8 cellular contexts compared by ENCODE assay signal in genomic region chr10:52883996-52884871, GRCh38.
A peak's percentile ranks its signal among the peaks of the same experiment; 100 is the strongest.
DNase-seq lines count a peak whose midpoint lies in the region; ATAC-seq and TF ChIP-seq lines count a peak whose summit lies in the region.

No MANE protein-coding gene starts in this region.

- H3K9me3 ChIP-seq in MM.1S (replicated peaks; ENCODE audit: insufficient read depth, low read length) (no peaks in the 10 kb centered on the region), cardiac muscle cell (ENCODE audit: low read depth) (no peaks in the 10 kb centered on the region)

- H3K79me2 ChIP-seq in MM.1S (ENCODE audit: low read length) = no peaks in the 10 kb centered on the region

- peak; percentile 93 for ATAC-seq in HG02623 (IDR thresholded peaks at IDR 0.05; ENCODE audit: unreplicated experiment)

- H3K36me3 ChIP-seq in MM.1S (replicated peaks; ENCODE audit: insufficient read depth, low read length) = no peaks in the 10 kb centered on the region
- no peaks in the 10 kb centered on the region for H3K36me3 ChIP-seq in cardiac muscle cell

- peaks cover 3% of the 10 kb centered on the region; the same call in 1 of the 2 replicates for H3F3A ChIP-seq in MM.1S (ENCODE audit: insufficient read depth, low read length)

- no peak overlapping the region for H2AFZ ChIP-seq in MM.1S (ENCODE audit: low read length)

- no peaks in the 10 kb centered on the region for H3K9me2 ChIP-seq in MM.1S (replicated peaks; ENCODE audit: insufficient read depth, low read length)

- no peaks in the 10 kb centered on the region for H3K27me3 ChIP-seq in MM.1S (replicated peaks; ENCODE audit: insufficient read depth, low read length)
- no peaks in the 10 kb centered on the region for H3K27me3 ChIP-seq in cardiac muscle cell

- H3K27ac ChIP-seq in MM.1S (ENCODE audit: low read length) = no peak overlapping the region
- H3K27ac ChIP-seq in cardiac muscle cell = no peak overlapping the region

- DNase-seq in AG20443 (ENCODE audit: low spot score) = peak; percentile 65
- DNase-seq in GM13977 (ENCODE audit: low spot score) = peak; percentile 70
- DNase-seq in MM.1S = peak; percentile 71
- peak; percentile 74 to 82 for DNase-seq in cardiac muscle cell (ENCODE audit: low read depth in 1 of 2, low spot score in 1 of 2)
- DNase-seq in pulmonary artery endothelial cell (ENCODE audit: low read depth, low spot score) = peak; percentile 17
- no peak for DNase-seq in stimulated activated naive CD4-positive, alpha-beta T cell (lab: John Stamatoyannopoulos, UW)

- in situ Hi-C loops in GM13977 (cut with MboI; ENCODE audit: low pct_unique_long_range_greater_than_20kb, low sequenced_read_pairs, unreplicated experiment) = no loop called here

- no peaks in the 10 kb centered on the region for H3K4me1 ChIP-seq in MM.1S (ENCODE audit: low read length)
- no peaks in the 10 kb centered on the region for H3K4me1 ChIP-seq in cardiac muscle cell (ENCODE audit: low read depth)

- peak; percentile 75 for TF ChIP-seq CTCF in GM13977 (IDR thresholded peaks at IDR 0.05; ENCODE audit: extremely low read depth, insufficient read depth, missing control alignments)
- TF ChIP-seq CTCF in MM.1S (IDR thresholded peaks at IDR 0.05; ENCODE audit: low read length) = peak; percentile 79
- peak; percentile 58 for TF ChIP-seq CTCF in WI38 (IDR thresholded peaks at IDR 0.05; ENCODE audit: low read depth, low read length)
- TF ChIP-seq CTCF in cardiac muscle cell (IDR thresholded peaks at IDR 0.05; ENCODE audit: low read depth, low read length) = peak; percentile 79

- H3K4me3 ChIP-seq in MM.1S (ENCODE audit: low read length) (no peak overlapping the region), WI38 (ENCODE audit: low read depth, low read length) (no peak overlapping the region), cardiac muscle cell (peak overlapping the region; percentile 3)

- H4K20me1 ChIP-seq in MM.1S (ENCODE audit: insufficient read depth, low read length) = no peaks in the 10 kb centered on the region

- H3K9ac ChIP-seq in MM.1S (ENCODE audit: low read length) = no peak overlapping the region

- peak overlapping the region; percentile 14; the same call in 1 of the 2 replicates for H3K4me2 ChIP-seq in MM.1S (ENCODE audit: low read depth, low read length)

Comparison
In these comparisons a context has a peak if more than half of its experiments do, and no peak if none do; other contexts are left out.
1. DNase-seq: peak in AG20443 (single experiment), GM13977 (single experiment), MM.1S (single experiment), cardiac muscle cell (2 of 2) and pulmonary artery endothelial cell (single experiment); none in stimulated activated naive CD4-positive, alpha-beta T cell (0 of 6).
2. Peak in every context shown above with its lines, with median percentiles within 50 percentile points of each other: CTCF ChIP-seq.